Comparison of ENCODE assay signal across 10 cellular contexts in the genomic region with DNA sequence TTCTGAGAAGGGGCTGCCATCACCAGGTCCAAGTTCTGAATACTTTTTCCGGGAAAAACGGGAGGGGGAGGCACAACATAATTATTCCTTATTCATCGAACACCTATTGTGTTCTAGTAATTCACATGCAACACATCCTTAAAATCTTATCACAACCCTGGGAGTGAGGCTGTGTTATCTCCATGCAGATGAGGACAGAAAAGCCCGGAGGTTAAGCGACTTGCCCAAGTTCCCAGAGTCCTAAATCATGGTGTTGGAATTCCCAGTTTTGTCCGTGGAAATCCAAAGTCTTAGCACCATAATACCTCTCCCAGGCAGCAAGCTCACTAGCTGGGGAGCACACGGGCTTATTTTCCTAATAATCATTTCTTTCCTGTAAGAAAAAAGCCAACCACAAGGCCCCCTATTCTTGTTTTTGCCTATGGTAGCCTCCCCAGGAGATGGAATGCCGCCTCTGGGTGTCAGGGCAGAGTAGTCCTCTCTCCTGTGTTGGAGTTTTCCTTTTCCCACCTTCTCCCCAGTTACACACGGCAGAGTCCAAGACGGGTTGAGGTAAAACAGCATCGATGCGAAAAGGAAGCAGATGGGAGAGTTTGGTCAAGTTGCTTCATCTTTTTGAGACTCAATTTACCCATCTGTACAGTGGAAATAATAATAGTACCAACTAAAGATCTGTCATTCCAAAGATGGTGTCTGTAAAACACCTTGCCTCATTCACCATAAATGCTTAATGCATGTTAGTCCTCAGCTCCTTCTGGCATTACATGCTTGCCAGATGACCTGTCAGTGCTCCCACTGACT.
A peak's percentile ranks its signal among the peaks of the same experiment; 100 is the strongest.
DNase-seq lines count a peak whose midpoint lies in the region; TF ChIP-seq lines count a peak whose summit lies in the region.
"Had no signal": no experiment of that assay in that cellular context is flagged by ENCODE, and none has a peak within 500 bp of the region (broad histone marks: within the 10 kb centered on the region; RNA-seq: fewer than 3 reads in every experiment).

No MANE protein-coding gene starts in this region.

- DNase-seq in AG10803 (ENCODE audit: low read depth), result no peak
- DNase-seq in SJSA1 (ENCODE audit: low read depth in 1 of 2, low spot score in 2 of 2), result peak in 1 of 2 experiments; percentile 15
- no peak for DNase-seq in fibroblast of lung (ENCODE audit: low read depth in 2 of 2)
- DNase-seq in central memory CD4-positive, alpha-beta T cell, result no peak
- no peak for DNase-seq in NCI-H510A (lab: John Stamatoyannopoulos, UW)
- no peak for DNase-seq in DMS 273 (lab: John Stamatoyannopoulos, UW; ENCODE audit: unreplicated experiment)
- no peak for DNase-seq in activated CD4-positive, alpha-beta T cell treated with anti-CD3 and anti-CD28 coated beads, Interleukin-2, amount 50 U/mL, for 1 hour
- DNase-seq: GDM1 had no signal

- H3K36me3 ChIP-seq in SJSA1 (no peaks in the 10 kb centered on the region), fibroblast of lung (ENCODE audit: control insufficient read depth, insufficient read depth, low read length) (no peaks in the 10 kb centered on the region), neuron (ENCODE audit: insufficient read depth, low read length) (no peaks in the 10 kb centered on the region)

- H3K9me3 ChIP-seq in SJSA1 (replicated peaks), result no peaks in the 10 kb centered on the region
- no peaks in the 10 kb centered on the region for H3K9me3 ChIP-seq in fibroblast of lung (ENCODE audit: control insufficient read depth, insufficient read depth, low read depth, low read length)
- H3K9me3 ChIP-seq in neuron (ENCODE audit: low read length), result no peaks in the 10 kb centered on the region

- H3K27me3 ChIP-seq in SJSA1 (replicated peaks), result no peaks in the 10 kb centered on the region
- no peaks in the 10 kb centered on the region for H3K27me3 ChIP-seq in fibroblast of lung (ENCODE audit: control insufficient read depth, insufficient read depth, low read length)
- H3K27me3 ChIP-seq in neuron (ENCODE audit: insufficient read depth, low read length), result no peaks in the 10 kb centered on the region

- H2AFZ ChIP-seq in fibroblast of lung (ENCODE audit: low read length) (peak overlapping the region; percentile 10), neuron (ENCODE audit: low read depth, low read length) (no peak overlapping the region)

- TF ChIP-seq CTCF in AG10803 (conservative IDR thresholded peaks at IDR 0.05; ENCODE audit: low read length), result 0 out of 2 replicates have a peak, but pooled peaks have one; percentile 10
- TF ChIP-seq CTCF in fibroblast of lung (conservative IDR thresholded peaks at IDR 0.05 in 1 of 2, IDR thresholded peaks at IDR 0.05 in 1 of 2; ENCODE audit: low read depth in 1 of 2, low read length in 2 of 2), result no peak

- H3K27ac ChIP-seq in SJSA1 (no peak overlapping the region), fibroblast of lung (ENCODE audit: insufficient read depth, low read length) (peak overlapping the region; percentile 57)
- H3K27ac ChIP-seq: KMS-11 had no signal

- H4K20me1 ChIP-seq in fibroblast of lung (ENCODE audit: control insufficient read depth, extremely low read depth, insufficient read depth, low read length), result no peaks in the 10 kb centered on the region

- peak overlapping the region; percentile 70 for H3K9ac ChIP-seq in fibroblast of lung (ENCODE audit: insufficient read depth, low read length)
- H3K9ac ChIP-seq: KMS-11 had no signal

- H3K4me3 ChIP-seq in AG10803 (ENCODE audit: low read length) (peak overlapping the region; percentile 74), SJSA1 (peak overlapping the region; percentile 68), fibroblast of lung (replicated peaks in 1 of 4; ENCODE audit: control extremely low read depth in 1 of 4, insufficient read depth in 1 of 4, low read depth in 3 of 4, low read length in 4 of 4) (peak overlapping the region; percentile 60 to 81 (median 73)), neuron (ENCODE audit: low read length) (peak overlapping the region; percentile 56)

- peaks cover 4% of the 10 kb centered on the region for H3K79me2 ChIP-seq in fibroblast of lung (ENCODE audit: control insufficient read depth, insufficient read depth, low read length)

- peaks cover 45% of the 10 kb centered on the region for H3K4me1 ChIP-seq in SJSA1 (replicated peaks)
- H3K4me1 ChIP-seq in fibroblast of lung (ENCODE audit: control insufficient read depth, extremely low read depth, insufficient read depth, low read length), result peaks cover 30% of the 10 kb centered on the region
- peaks cover 15% of the 10 kb centered on the region for H3K4me1 ChIP-seq in neuron (ENCODE audit: insufficient read depth, low read length)

- H3K4me2 ChIP-seq in fibroblast of lung (ENCODE audit: extremely low read depth, insufficient read depth, low read length), result peak overlapping the region; percentile 96
- H3K4me2 ChIP-seq: KMS-11 had no signal
